ENCODE assay signal across 9 cellular contexts in the genomic region with DNA sequence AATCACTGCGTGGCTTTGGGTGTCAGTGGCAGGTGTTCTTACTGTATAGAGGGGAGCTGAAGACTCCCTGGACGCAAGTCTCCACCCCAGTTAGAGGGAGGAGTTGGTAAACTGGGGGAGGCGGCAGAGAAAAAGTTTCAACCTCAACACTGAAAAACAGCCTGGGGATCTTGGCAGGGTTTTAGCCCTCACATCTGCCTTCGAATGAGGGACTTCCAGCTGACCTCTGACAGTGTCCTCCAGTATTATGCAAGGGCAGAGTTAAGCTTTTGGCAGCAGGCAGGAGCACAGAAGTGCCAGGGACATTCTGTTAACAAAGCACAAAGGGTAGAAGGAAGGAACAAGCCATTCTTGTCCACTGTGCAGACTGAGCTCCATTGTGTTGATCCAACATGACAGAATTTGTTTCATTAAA. TPM values are rescaled to one million over a fixed set of nuclear protein-coding genes. Genes with fewer than 3 reads are reported as not detected.
A peak's percentile ranks its signal among the peaks of the same experiment; 100 is the strongest.
DNase-seq lines count a peak whose midpoint lies in the region; ATAC-seq and TF ChIP-seq lines count a peak whose summit lies in the region.
"Had no signal": no experiment of that assay in that cellular context is flagged by ENCODE, and none has a peak within 500 bp of the region (broad histone marks: within the 10 kb centered on the region; RNA-seq: fewer than 3 reads in every experiment).

No MANE protein-coding gene starts in this region.

- WGBS in esophagus, 2 donors = 7 to 13% methylated on average over 4 of the region's 4 CpGs
- WGBS in aorta, 2 donors = 4 to 6% methylated on average over 4 of the region's 4 CpGs

- H3K27me3 Mint-ChIP-seq in osteocyte (ENCODE audit: unreplicated experiment) = peaks cover 44% of the 10 kb centered on the region

- H3K4me3 ChIP-seq in esophagus (ENCODE audit: low read depth in 1 of 2, low read length in 2 of 2) (peak overlapping the region in 1 of 2 donors; percentile 11), muscle layer of duodenum (ENCODE audit: low read depth in 1 of 2, low read length in 2 of 2) (no peak overlapping the region), aorta (ENCODE audit: low read length in 2 of 2) (no peak overlapping the region)

- H3K9me3 ChIP-seq in esophagus (ENCODE audit: control insufficient read depth in 2 of 2, insufficient read depth in 1 of 2, low read depth in 1 of 2, low read length in 1 of 2) (no peaks in the 10 kb centered on the region), muscle layer of duodenum (ENCODE audit: control insufficient read depth in 1 of 2, low read length in 2 of 2) (no peaks in the 10 kb centered on the region), aorta (ENCODE audit: control insufficient read depth, low read length) (no peaks in the 10 kb centered on the region)

- intact Hi-C loops in Right ventricle myocardium inferior (cut with DNase I) = loop anchor here (5.0 kb wide), 1 partner anchor 72 kb away; no protein-coding TSS in a partner anchor
- intact Hi-C loops in cardiac septum (cut with DNase I) = loop anchor here (5.0 kb wide), 1 partner anchor 537 kb away; no protein-coding TSS in a partner anchor
- intact Hi-C loops in aorta (cut with DNase I) = loop anchor here (5.0 to 10.0 kb wide), 3 partner anchors 325 to 562 kb away; no protein-coding TSS in a partner anchor

- TF ChIP-seq CTCF in osteocyte (IDR thresholded peaks at IDR 0.05) = no peak

- H3K36me3 ChIP-seq in esophagus (ENCODE audit: control insufficient read depth in 2 of 2, insufficient read depth in 2 of 2, low read length in 1 of 2) (no peaks in the 10 kb centered on the region), muscle layer of duodenum (ENCODE audit: control insufficient read depth in 1 of 2, insufficient read depth in 2 of 2, low read length in 2 of 2) (no peaks in the 10 kb centered on the region), aorta (ENCODE audit: control insufficient read depth in 1 of 2, insufficient read depth in 2 of 2, low read length in 1 of 2) (no peaks in the 10 kb centered on the region)

- no peaks in the 10 kb centered on the region for H3K27me3 ChIP-seq in esophagus (ENCODE audit: control insufficient read depth in 1 of 2, insufficient read depth in 2 of 2, low read length in 2 of 2)
- H3K27me3 ChIP-seq in muscle layer of duodenum (ENCODE audit: low read depth, low read length) = no peaks in the 10 kb centered on the region
- H3K27me3 ChIP-seq in aorta (ENCODE audit: control insufficient read depth in 1 of 2, insufficient read depth in 2 of 2, low read length in 1 of 2) = no peaks in the 10 kb centered on the region

- H3K27ac Mint-ChIP-seq in osteocyte (ENCODE audit: unreplicated experiment) = no peak overlapping the region

- H3K4me1 ChIP-seq in esophagus (ENCODE audit: control insufficient read depth in 2 of 2, insufficient read depth in 2 of 2, low read length in 1 of 2) (peaks cover 0 to 11% of the 10 kb centered on the region in 2 donors), muscle layer of duodenum (ENCODE audit: control insufficient read depth in 1 of 2, insufficient read depth in 2 of 2, low read length in 2 of 2) (peaks cover 8 to 11% of the 10 kb centered on the region in 2 donors), aorta (ENCODE audit: control insufficient read depth in 1 of 2, insufficient read depth in 2 of 2, low read length in 2 of 2) (peaks cover 0 to 2% of the 10 kb centered on the region in 2 donors)

- H3K4me1 Mint-ChIP-seq in osteocyte (ENCODE audit: unreplicated experiment) = peaks cover 36% of the 10 kb centered on the region

- no peaks in the 10 kb centered on the region for H3K36me3 Mint-ChIP-seq in osteocyte (ENCODE audit: unreplicated experiment)

- no peak for DNase-seq in Right ventricle myocardium inferior (ENCODE audit: missing footprints)
- DNase-seq in cardiac septum (ENCODE audit: low spot score) = no peak
- DNase-seq in aorta = peak in 1 of 2 donors; percentile 63
- DNase-seq in osteocyte (ENCODE audit: extremely low spot score, unreplicated experiment) = no peak
- no peak for DNase-seq in NK-92 treated with Interleukin-12 subunit alpha and Interleukin-12 subunit beta, amount 100 ng/mL, for 24 hours (lab: John Stamatoyannopoulos, UW)
- DNase-seq: stimulated activated CD4-positive, alpha-beta T cell treated with anti-CD3 and anti-CD28 coated beads, Interleukin-4, amount 100 ng/mL, for 4 hours had no signal

- no peaks in the 10 kb centered on the region for H3K9me3 Mint-ChIP-seq in osteocyte (ENCODE audit: unreplicated experiment)

- ATAC-seq in Right ventricle myocardium inferior (peak; percentile 96), aorta (ENCODE audit: low FRiP score) (peak; percentile 87), HG02840 (IDR thresholded peaks at IDR 0.05; ENCODE audit: low FRiP score, unreplicated experiment) (no peak)

- H3K27ac ChIP-seq in esophagus (ENCODE audit: low read depth in 2 of 2, low read length in 1 of 2) = peak overlapping the region; percentile 73 to 90
- H3K27ac ChIP-seq in muscle layer of duodenum (ENCODE audit: low read length) = peak overlapping the region; percentile 59
- peak overlapping the region in 1 of 2 donors; percentile 64 for H3K27ac ChIP-seq in aorta (ENCODE audit: low read depth in 1 of 2, low read length in 2 of 2)

- no peak overlapping the region for H3K4me3 Mint-ChIP-seq in osteocyte (ENCODE audit: unreplicated experiment)

RNA-seq across cellular contexts. Expression of a gene that starts 41.2 kb away (rescaled TPM):
- total RNA-seq in Right ventricle myocardium inferior (131 TPM), cardiac septum (124 TPM), aorta (10 to 100 TPM; 58.2 to 60.5 TPM), osteocyte (51.9 and 53.1 TPM in 2 replicates)
- polyA plus RNA-seq in esophagus (10 to 100 TPM; 15.0 to 36.6 TPM), aorta (10 to 100 TPM; 38.1 to 59.1 TPM)
